Comparison of ENCODE assay signal across 30 cellular contexts in the genomic region with DNA sequence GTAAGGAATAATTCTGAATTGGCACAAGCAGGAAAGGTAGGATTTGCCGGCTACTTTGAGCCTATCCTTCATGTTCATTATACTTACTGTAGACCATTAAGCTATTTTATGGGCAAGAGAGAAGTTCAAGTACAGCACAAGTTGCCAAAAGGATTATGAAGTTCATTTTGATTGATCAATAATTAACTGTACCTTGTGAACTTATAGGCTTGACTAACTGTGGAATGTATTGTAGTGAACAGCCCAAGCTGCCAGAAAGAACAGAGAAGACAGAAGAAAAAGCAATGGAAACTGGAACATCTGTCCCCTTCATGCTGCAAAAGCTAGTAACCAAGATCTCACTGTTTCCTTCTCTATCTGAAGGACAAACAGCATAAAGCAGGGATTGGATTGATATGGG.
"Had no signal": no experiment of that assay in that cellular context is flagged by ENCODE, and none has a peak within 500 bp of the region (broad histone marks: within the 10 kb centered on the region; RNA-seq: fewer than 3 reads in every experiment).

No MANE protein-coding gene starts in this region.

- DNase-seq: activated CD4-positive, alpha-beta memory T cell treated with anti-CD3 and anti-CD28 coated beads for 36 hours; activated CD4-positive, alpha-beta T cell treated with anti-CD3 and anti-CD28 coated beads for 36 hours; activated CD4-positive, alpha-beta T cell treated with anti-CD3 and anti-CD28 coated beads, Interleukin-2, amount 10 ng/mL, durations not matched to agents 24 days and 14 days; activated CD4-positive, CD25-positive, alpha-beta regulatory T cell; activated CD4-positive, CD25-positive, alpha-beta regulatory T cell treated with anti-CD3 and anti-CD28 coated beads, Interleukin-2, amount 50 U/mL, for 72 hours; activated CD8-positive, alpha-beta memory T cell treated with anti-CD3 and anti-CD28 coated beads, Interleukin-2, amount 10 ng/mL, durations not matched to agents 7 days and 5 days; activated CD8-positive, alpha-beta memory T cell treated with anti-CD3 and anti-CD28 coated beads, Interleukin-2, amount 50 U/mL, for 4 hours; activated CD8-positive, alpha-beta T cell treated with anti-CD3 and anti-CD28 coated beads, Interleukin-2, amount 10 ng/mL, durations not matched to agents 7 days and 5 days; activated effector memory CD4-positive, alpha-beta T cell treated with anti-CD3 and anti-CD28 coated beads, Interleukin-2, amount 50 U/mL, for 16 hours; activated naive CD4-positive, alpha-beta T cell treated with anti-CD3 and anti-CD28 coated beads for 36 hours; activated naive CD8-positive, alpha-beta T cell treated with anti-CD3 and anti-CD28 coated beads for 36 hours; activated naive CD8-positive, alpha-beta T cell treated with anti-CD3 and anti-CD28 coated beads, Interleukin-2, amount 50 U/mL, for 24 hours; activated T-cell treated with anti-CD3 and anti-CD28 coated beads, Interleukin-2, amount 50 U/mL, for 1 hour; activated T-cell treated with anti-CD3 and anti-CD28 coated beads, Interleukin-2, amount 50 U/mL, for 48 hours; adrenal gland; amygdala; aorta; central memory CD4-positive, alpha-beta T cell; cerebellar nuclear complex; colonic mucosa; effector CD8-positive, alpha-beta T cell; foreskin fibroblast; gastrocnemius medialis; glutamatergic neuron; T-helper 2 cell had no signal

- FAIRE-seq: endometrium, endothelial cell of umbilical vein had no signal

- ATAC-seq: activated CD4-positive, alpha-beta T cell treated with anti-CD3 and anti-CD28 coated beads for 36 hours; activated CD8-positive, alpha-beta memory T cell treated with anti-CD3 and anti-CD28 coated beads, Interleukin-2, amount 10 ng/mL, durations not matched to agents 7 days and 5 days; activated CD8-positive, alpha-beta T cell treated with anti-CD3 and anti-CD28 coated beads, Interleukin-2, amount 10 ng/mL, durations not matched to agents 7 days and 5 days; activated naive CD8-positive, alpha-beta T cell treated with anti-CD3 and anti-CD28 coated beads, Interleukin-2, amount 50 U/mL, for 24 hours; esophagus mucosa; gastrocnemius medialis had no signal

- H3K4me3 ChIP-seq: adrenal gland, breast epithelium, cardiac muscle cell, colonic mucosa, gastrocnemius medialis had no signal
